Comparison of ENCODE assay signal across 29 cellular contexts in genomic region chr16:46404028-46404427, GRCh38.
DNase-seq lines count a peak whose midpoint lies in the region; ATAC-seq, FAIRE-seq and TF ChIP-seq lines count a peak whose summit lies in the region.
"Had no signal": no experiment of that assay in that cellular context is flagged by ENCODE, and none has a peak within 500 bp of the region (broad histone marks: within the 10 kb centered on the region; RNA-seq: fewer than 3 reads in every experiment).

No MANE protein-coding gene starts in this region.

- H3K36me3 ChIP-seq in HepG2 (replicated peaks in 1 of 2; ENCODE audit: control insufficient read depth in 1 of 2, insufficient read depth in 2 of 2, low read length in 2 of 2), result no peaks in the 10 kb centered on the region
- no peaks in the 10 kb centered on the region for H3K36me3 ChIP-seq in right lobe of liver
- H3K36me3 ChIP-seq: BE2C; BLaER1; BLaER1 treated with 17β-estradiol and CSF1 and Interleukin-3, amounts not matched to agents 10 nM and 100 nM had no signal

- H3K4me3 ChIP-seq in HepG2 (replicated peaks in 1 of 3; ENCODE audit: insufficient read depth in 1 of 3, low read depth in 2 of 3, low read length in 3 of 3) (no peak overlapping the region), right lobe of liver (no peak overlapping the region)
- H3K4me3 ChIP-seq: A549; BLaER1; BLaER1 treated with 17β-estradiol and CSF1 and Interleukin-3, amounts not matched to agents 10 nM and 100 nM had no signal

- in situ Hi-C loops in HepG2 (cut with HindIII; ENCODE audit: extremely low pct_ligation_motif_present, low pct_unique_long_range_greater_than_20kb), result no loop called here

- no peak for TF ChIP-seq RAD21 in HepG2 (CRISPR knock-in tag; IDR thresholded peaks at IDR 0.05)

- TF ChIP-seq EP300 in HepG2 (IDR thresholded peaks at IDR 0.05; ENCODE audit: low read depth in 2 of 2, low read length in 2 of 2), result no peak
- TF ChIP-seq EP300 in HepG2 (CRISPR knock-in tag; IDR thresholded peaks at IDR 0.05; ENCODE audit: borderline replicate concordance), result no peak

- H3K27me3 ChIP-seq in HepG2 (ENCODE audit: control insufficient read depth in 1 of 2, insufficient read depth in 2 of 2, low read length in 2 of 2), result no peaks in the 10 kb centered on the region
- no peaks in the 10 kb centered on the region for H3K27me3 ChIP-seq in right lobe of liver
- H3K27me3 ChIP-seq: BE2C; BLaER1; BLaER1 treated with 17β-estradiol and CSF1 and Interleukin-3, amounts not matched to agents 10 nM and 100 nM had no signal

- POLR2A ChIA-PET in HepG2 (lab: Yijun Ruan, JAX), result no interaction called here

- H2AFZ ChIP-seq in HepG2 (ENCODE audit: low read length), result no peak overlapping the region

- H3K79me2 ChIP-seq in HepG2 (ENCODE audit: insufficient read depth, low read length), result no peaks in the 10 kb centered on the region

- H3K4me2 ChIP-seq in HepG2 (ENCODE audit: low read depth, low read length), result no peak overlapping the region
- H3K4me2 ChIP-seq: A549; BLaER1; BLaER1 treated with 17β-estradiol and CSF1 and Interleukin-3, amounts not matched to agents 10 nM and 100 nM had no signal

- TF ChIP-seq CTCF in HepG2 (CRISPR knock-in tag; IDR thresholded peaks at IDR 0.05) (no peak), right lobe of liver (IDR thresholded peaks at IDR 0.05) (no peak)

- no peak for DNase-seq in HepG2 (ENCODE audit: low spot score)
- DNase-seq in right lobe of liver, result no peak
- DNase-seq: 8988T; ACHN; AML-193; BE2C; C1 segment of cervical spinal cord; Caco-2; Calu3; CD4-positive, alpha-beta memory T cell; CD4-positive, alpha-beta T cell; CD4-positive, CD25-positive, alpha-beta regulatory T cell; CD8-positive, alpha-beta memory T cell; CD8-positive, alpha-beta T cell; COR-L47; DMS 273 treated with DMSO at 0.1 percent for 48 hours; DMS153; DMS53; DMS79; DMS79 treated with DMSO at 0.1 percent for 48 hours; DND-41; EL had no signal

- ATAC-seq in HepG2, result no peak
- ATAC-seq in right lobe of liver, result no peak
- ATAC-seq: A549; CD8-positive, alpha-beta T cell had no signal

- H3K4me1 ChIP-seq in HepG2 (ENCODE audit: insufficient read depth, low read length), result no peaks in the 10 kb centered on the region
- no peaks in the 10 kb centered on the region for H3K4me1 ChIP-seq in right lobe of liver
- H3K4me1 ChIP-seq: A549; BE2C; BLaER1; BLaER1 treated with 17β-estradiol and CSF1 and Interleukin-3, amounts not matched to agents 10 nM and 100 nM; Caco-2 had no signal

- intact Hi-C loops in HepG2 (cut with micrococcal nuclease; ENCODE audit: unreplicated experiment) (no loop called here), right lobe of liver (cut with DNase I) (no loop called here)

- H3K27ac ChIP-seq in HepG2 (ENCODE audit: extremely low read length, insufficient read depth, low read length) (no peak overlapping the region), right lobe of liver (no peak overlapping the region)
- H3K27ac ChIP-seq: 22Rv1; A549; BLaER1; BLaER1 treated with 17β-estradiol and CSF1 and Interleukin-3, amounts not matched to agents 10 nM and 100 nM; C4-2B had no signal

- no peak for FAIRE-seq in HepG2 (lab: Jason Lieb, UNC)
- FAIRE-seq: A204.1, A549, D721Med had no signal

- BruUV-seq in HepG2 (replicated peaks; lab: Mats Ljungman, UMichigan), result no TSS peak

- H3K9me3 ChIP-seq in HepG2 (ENCODE audit: low read length) (peaks cover 73% of the 10 kb centered on the region; the same call in 1 of the 2 replicates), right lobe of liver (peaks cover 0 to 6% (median 0%) of the 10 kb centered on the region in 4 donors)
- H3K9me3 ChIP-seq: BE2C, Caco-2 had no signal

- TF ChIP-seq POLR2A in HepG2 (IDR thresholded peaks at IDR 0.05; ENCODE audit: insufficient read depth in 1 of 2, low read depth in 2 of 2, low read length in 2 of 2), result no peak
- TF ChIP-seq POLR2A in right lobe of liver (IDR thresholded peaks at IDR 0.05), result no peak

- H3K9ac ChIP-seq in HepG2 (ENCODE audit: insufficient read depth, low read depth, low read length), result no peak overlapping the region
- H3K9ac ChIP-seq: BLaER1; BLaER1 treated with 17β-estradiol and CSF1 and Interleukin-3, amounts not matched to agents 10 nM and 100 nM had no signal

- CTCF ChIA-PET in HepG2 (lab: Yijun Ruan, JAX; ENCODE audit: low intra/inter-chr PET ratio, low total read pairs), result no interaction called here

- WGBS in HepG2 (ENCODE audit: low lambda C conversion rate), result 32% methylated on average over 16 of the region's 16 CpGs
- WGBS in right lobe of liver (ENCODE audit: insufficient coverage, low coverage, low lambda C conversion rate, missing lambda C conversion rate), result 65% methylated on average over 16 of the region's 16 CpGs

- no peaks in the 10 kb centered on the region for H4K20me1 ChIP-seq in HepG2 (ENCODE audit: insufficient read depth, low read length)
- H4K20me1 ChIP-seq: BLaER1; BLaER1 treated with 17β-estradiol and CSF1 and Interleukin-3, amounts not matched to agents 10 nM and 100 nM had no signal

TF ChIP-seq in HepG2, 621 proteins besides CTCF, POLR2A, EP300 and RAD21:
- TF ChIP-seq CREB1 (IDR thresholded peaks at IDR 0.05) (peak; percentile 82), CREB1 (CRISPR knock-in tag; IDR thresholded peaks at IDR 0.05) (no peak), ATF7-NPFF (CRISPR knock-in tag; IDR thresholded peaks at IDR 0.05; ENCODE audit: low read depth) (no peak), ATF7 (IDR thresholded peaks at IDR 0.05) (peak; percentile 77), ATF7 (CRISPR knock-in tag; IDR thresholded peaks at IDR 0.05) (no peak)
